10 cellular contexts compared by ENCODE assay signal in genomic region chr10:86411852-86412550, GRCh38. TPM values are rescaled to one million over a fixed set of nuclear protein-coding genes. Genes with fewer than 3 reads are reported as not detected.
DNase-seq lines count a peak whose midpoint lies in the region; ATAC-seq, FAIRE-seq and TF ChIP-seq lines count a peak whose summit lies in the region.
"Had no signal": no experiment of that assay in that cellular context is flagged by ENCODE, and none has a peak within 500 bp of the region (broad histone marks: within the 10 kb centered on the region; RNA-seq: fewer than 3 reads in every experiment).

No MANE protein-coding gene starts in this region.

- ATAC-seq in stimulated activated naive CD8-positive, alpha-beta T cell treated with anti-CD3 and anti-CD28 coated beads, Interleukin-15, Interleukin-2, amounts not matched to agents 100 U/mL and 50 U/mL, for 24 hours, result no peak
- no peak for ATAC-seq in memory B cell (ENCODE audit: low read depth)
- no peak for ATAC-seq in HG02623 (IDR thresholded peaks at IDR 0.05; ENCODE audit: unreplicated experiment)
- ATAC-seq in GM21367 (IDR thresholded peaks at IDR 0.05; ENCODE audit: unreplicated experiment), result no peak
- ATAC-seq: gastrocnemius medialis had no signal

- no peak for FAIRE-seq in H54 (lab: Jason Lieb, UNC)

- H3K27me3 Mint-ChIP-seq in stimulated activated naive CD8-positive, alpha-beta T cell treated with anti-CD3 and anti-CD28 coated beads, Interleukin-15, Interleukin-2, amounts not matched to agents 100 ng/mL and 50 ng/mL, for 24 hours, result no peaks in the 10 kb centered on the region
- H3K27me3 Mint-ChIP-seq in activated CD4-positive, alpha-beta memory T cell treated with anti-CD3 and anti-CD28 coated beads, Interleukin-2, amount 10 ng/mL, durations not matched to agents 7 days and 5 days, result peaks cover 4% of the 10 kb centered on the region
- peaks cover 3% of the 10 kb centered on the region for H3K27me3 Mint-ChIP-seq in memory B cell

- no peak for DNase-seq in stimulated activated naive CD8-positive, alpha-beta T cell treated with anti-CD3 and anti-CD28 coated beads, Interleukin-15, Interleukin-2, amounts not matched to agents 100 U/mL and 50 U/mL, for 24 hours
- no peak for DNase-seq in activated CD4-positive, alpha-beta memory T cell treated with anti-CD3 and anti-CD28 coated beads, Interleukin-2, amount 10 ng/mL, durations not matched to agents 7 days and 5 days
- no peak for DNase-seq in memory B cell (ENCODE audit: low spot score in 2 of 2)
- DNase-seq in NOMO-1 (lab: John Stamatoyannopoulos, UW; ENCODE audit: unreplicated experiment in 2 of 2), result no peak
- no peak for DNase-seq in H54 (ENCODE audit: insufficient read length, low spot score)
- DNase-seq: gastrocnemius medialis, NCI-H82 had no signal

- peaks cover 7% of the 10 kb centered on the region for H3K9me3 Mint-ChIP-seq in stimulated activated naive CD8-positive, alpha-beta T cell treated with anti-CD3 and anti-CD28 coated beads, Interleukin-15, Interleukin-2, amounts not matched to agents 100 ng/mL and 50 ng/mL, for 24 hours
- H3K9me3 Mint-ChIP-seq in activated CD4-positive, alpha-beta memory T cell treated with anti-CD3 and anti-CD28 coated beads, Interleukin-2, amount 10 ng/mL, durations not matched to agents 7 days and 5 days, result peaks cover 5% of the 10 kb centered on the region
- H3K9me3 Mint-ChIP-seq in memory B cell, result peaks cover 3% of the 10 kb centered on the region

- peaks cover 8% of the 10 kb centered on the region for H3K36me3 Mint-ChIP-seq in stimulated activated naive CD8-positive, alpha-beta T cell treated with anti-CD3 and anti-CD28 coated beads, Interleukin-15, Interleukin-2, amounts not matched to agents 100 ng/mL and 50 ng/mL, for 24 hours (ENCODE audit: low read depth)
- H3K36me3 Mint-ChIP-seq in activated CD4-positive, alpha-beta memory T cell treated with anti-CD3 and anti-CD28 coated beads, Interleukin-2, amount 10 ng/mL, durations not matched to agents 7 days and 5 days (ENCODE audit: low read depth), result peaks cover 6% of the 10 kb centered on the region
- no peaks in the 10 kb centered on the region for H3K36me3 Mint-ChIP-seq in memory B cell

- H3K4me3 Mint-ChIP-seq in stimulated activated naive CD8-positive, alpha-beta T cell treated with anti-CD3 and anti-CD28 coated beads, Interleukin-15, Interleukin-2, amounts not matched to agents 100 ng/mL and 50 ng/mL, for 24 hours, result peak overlapping the region; percentile 64
- H3K4me3 Mint-ChIP-seq in activated CD4-positive, alpha-beta memory T cell treated with anti-CD3 and anti-CD28 coated beads, Interleukin-2, amount 10 ng/mL, durations not matched to agents 7 days and 5 days, result peak overlapping the region; percentile 1
- H3K4me3 Mint-ChIP-seq in memory B cell, result peak overlapping the region; percentile 60

- POLR2A ChIA-PET in activated CD4-positive, alpha-beta memory T cell treated with anti-CD3 and anti-CD28 coated beads, Interleukin-2, amount 10 ng/mL, durations not matched to agents 7 days and 5 days (lab: Charles Lee), result interaction anchor here (0.9 to 7.1 kb wide), 4 partner anchors 10 to 109 kb away, joined by 3 to 91 read pairs (median 4); partner anchors contain the start of gene WAPL

- peak overlapping the region; percentile 86 for H3K27ac Mint-ChIP-seq in stimulated activated naive CD8-positive, alpha-beta T cell treated with anti-CD3 and anti-CD28 coated beads, Interleukin-15, Interleukin-2, amounts not matched to agents 100 ng/mL and 50 ng/mL, for 24 hours
- H3K27ac Mint-ChIP-seq in activated CD4-positive, alpha-beta memory T cell treated with anti-CD3 and anti-CD28 coated beads, Interleukin-2, amount 10 ng/mL, durations not matched to agents 7 days and 5 days, result peak overlapping the region; percentile 82
- peak overlapping the region; percentile 58 for H3K27ac Mint-ChIP-seq in memory B cell

- no peak for TF ChIP-seq POLR2A in H54 (IDR thresholded peaks at IDR 0.05; ENCODE audit: low read depth, low read length)

- CTCF ChIA-PET in activated CD4-positive, alpha-beta memory T cell treated with anti-CD3 and anti-CD28 coated beads, Interleukin-2, amount 10 ng/mL, durations not matched to agents 7 days and 5 days (lab: Charles Lee), result interaction anchor here (0.6 to 6.1 kb wide), 2 partner anchors 10 to 32 kb away, joined by 4 to 57 read pairs; no protein-coding TSS in a partner anchor

- H3K4me1 Mint-ChIP-seq in stimulated activated naive CD8-positive, alpha-beta T cell treated with anti-CD3 and anti-CD28 coated beads, Interleukin-15, Interleukin-2, amounts not matched to agents 100 ng/mL and 50 ng/mL, for 24 hours (ENCODE audit: low read depth), result peaks cover 54% of the 10 kb centered on the region
- peaks cover 37% of the 10 kb centered on the region for H3K4me1 Mint-ChIP-seq in activated CD4-positive, alpha-beta memory T cell treated with anti-CD3 and anti-CD28 coated beads, Interleukin-2, amount 10 ng/mL, durations not matched to agents 7 days and 5 days
- peaks cover 34% of the 10 kb centered on the region for H3K4me1 Mint-ChIP-seq in memory B cell

RNA-seq across cellular contexts. Expression of gene GRID1, which starts 45.4 kb away (rescaled TPM):
- total RNA-seq in activated CD4-positive, alpha-beta memory T cell treated with anti-CD3 and anti-CD28 coated beads, Interleukin-2, amount 10 ng/mL, durations not matched to agents 7 days and 5 days, result not detected

Comparison
In these comparisons a context has a peak if more than half of its experiments do, and no peak if none do; other contexts are left out.
1. H3K4me3 Mint-ChIP-seq: peak in every context shown above with its lines; median percentile 64 in stimulated activated naive CD8-positive, alpha-beta T cell treated with anti-CD3 and anti-CD28 coated beads, Interleukin-15, Interleukin-2, amounts not matched to agents 100 ng/mL and 50 ng/mL, for 24 hours; 60 in memory B cell; 1 in activated CD4-positive, alpha-beta memory T cell treated with anti-CD3 and anti-CD28 coated beads, Interleukin-2, amount 10 ng/mL, durations not matched to agents 7 days and 5 days.